In genomic region chr3:89059201-89059600, GRCh38 we compare ENCODE assay signal across 18 cellular contexts. TPM values are rescaled to one million over a fixed set of nuclear protein-coding genes. Genes with fewer than 3 reads are reported as not detected.
DNase-seq lines count a peak whose midpoint lies in the region; ATAC-seq and TF ChIP-seq lines count a peak whose summit lies in the region.
"Had no signal": no experiment of that assay in that cellular context is flagged by ENCODE, and none has a peak within 500 bp of the region (broad histone marks: within the 10 kb centered on the region; RNA-seq: fewer than 3 reads in every experiment).

No MANE protein-coding gene starts in this region.

- H3K27ac ChIP-seq in brain microvascular endothelial cell = no peak overlapping the region
- H3K27ac ChIP-seq: left lung had no signal

- H3K36me3 ChIP-seq in brain microvascular endothelial cell (replicated peaks) = no peaks in the 10 kb centered on the region
- H3K36me3 ChIP-seq: left lung had no signal

- DNase-seq in AG08396 (ENCODE audit: low spot score) = peak; percentile 3
- peak; percentile 80 for DNase-seq in LHCN-M2 (ENCODE audit: low read depth)
- peak; percentile 87 for DNase-seq in brain microvascular endothelial cell
- DNase-seq in kidney tubule cell (ENCODE audit: low spot score) = peak; percentile 20
- no peak for DNase-seq in DMS79 (lab: John Stamatoyannopoulos, UW)
- no peak for DNase-seq in nucleus accumbens (lab: John Stamatoyannopoulos, UW)
- DNase-seq in NCI-H187 treated with DMSO at 0.1 percent for 48 hours (lab: John Stamatoyannopoulos, UW) = no peak
- DNase-seq: activated CD4-positive, CD25-positive, alpha-beta regulatory T cell; activated naive CD8-positive, alpha-beta T cell treated with anti-CD3 and anti-CD28 coated beads for 36 hours; AML-193; DMS79 treated with DMSO at 0.1 percent for 48 hours; NCI-H1417 treated with DMSO at 0.1 percent for 48 hours; NCI-H774; SHP77 treated with DMSO at 0.1 percent for 48 hours had no signal

- no peak for ATAC-seq in HG02623 (IDR thresholded peaks at IDR 0.05; ENCODE audit: unreplicated experiment)
- ATAC-seq: GM23338, left lung had no signal

- in situ Hi-C loops in brain microvascular endothelial cell (cut with HindIII; ENCODE audit: low pct_ligation_motif_present, low sequenced_read_pairs) = no loop called here

- TF ChIP-seq CTCF in brain microvascular endothelial cell (IDR thresholded peaks at IDR 0.05; ENCODE audit: low read depth, low read length, missing control alignments) = no peak

- H3K27me3 ChIP-seq in brain microvascular endothelial cell (replicated peaks) = no peaks in the 10 kb centered on the region
- H3K27me3 ChIP-seq: left lung had no signal

- no peak overlapping the region for H3K4me3 ChIP-seq in brain microvascular endothelial cell (ENCODE audit: low read depth, low read length)
- H3K4me3 ChIP-seq: GM23338, left lung had no signal

RNA-seq across cellular contexts. Expression of gene EPHA3, which starts 48.2 kb away (rescaled TPM):
- total RNA-seq in LHCN-M2 (2014; rRNA removed) = 0.13 and 0.17 TPM in 2 replicates
- polyA plus RNA-seq in LHCN-M2 (2012) = 0.53 TPM
- total RNA-seq: dermis microvascular lymphatic vessel endothelial cell had no signal

Comparison
In these comparisons a context has a peak if more than half of its experiments do, and no peak if none do; other contexts are left out.
1. DNase-seq: peak in AG08396 (single experiment), LHCN-M2 (single experiment), brain microvascular endothelial cell (single experiment) and kidney tubule cell (single experiment); none in DMS79 (single experiment), nucleus accumbens (0 of 56) and NCI-H187 treated with DMSO at 0.1 percent for 48 hours (single experiment).